11 cellular contexts compared by ENCODE assay signal in the genomic region with DNA sequence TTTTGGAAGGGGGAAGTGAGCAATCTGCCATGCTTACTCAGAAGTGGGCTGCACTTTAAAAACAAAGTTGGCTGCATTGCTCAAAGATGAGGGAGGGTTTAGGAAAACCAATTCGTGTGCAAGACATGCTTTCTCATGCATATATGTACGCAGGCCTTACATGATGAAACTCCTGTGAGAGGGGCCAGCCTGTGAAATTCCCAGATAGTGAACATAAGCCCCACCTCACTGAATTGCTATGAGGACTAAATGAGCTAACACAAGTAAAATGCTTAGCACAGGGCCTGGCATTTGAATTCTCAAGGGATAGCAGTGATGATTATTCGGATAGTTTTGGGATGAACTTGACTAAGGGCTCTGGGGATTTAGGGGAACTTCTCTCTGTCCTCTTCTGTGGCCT. TPM values are rescaled to one million over a fixed set of nuclear protein-coding genes. Genes with fewer than 3 reads are reported as not detected.
"Had no signal": no experiment of that assay in that cellular context is flagged by ENCODE, and none has a peak within 500 bp of the region (broad histone marks: within the 10 kb centered on the region; RNA-seq: fewer than 3 reads in every experiment).

No MANE protein-coding gene starts in this region.

RNA-seq across cellular contexts. Expression of a gene that starts 17.1 kb away (rescaled TPM):
- total RNA-seq: dermis blood vessel endothelial cell; endothelial cell of umbilical vein; fibroblast of lung; glomerular endothelial cell; mammary epithelial cell; natural killer cell treated with Interleukin-12 subunit alpha and Interleukin-12 subunit beta and Interleukin-15 and Interleukin-18, amount 100 ng/mL, for 72 hours; pancreas; renal cortical epithelial cell; thoracic aorta had no signal
- polyA plus RNA-seq: endothelial cell of umbilical vein, fibroblast of lung, heart left ventricle, mammary epithelial cell had no signal

RNA-seq across cellular contexts. Expression of a gene that starts 40.1 kb away (rescaled TPM):
- total RNA-seq: endothelial cell of umbilical vein; glomerular endothelial cell; left lobe of liver; mammary epithelial cell; natural killer cell treated with Interleukin-12 subunit alpha and Interleukin-12 subunit beta and Interleukin-15 and Interleukin-18, amount 100 ng/mL, for 72 hours had no signal
- polyA plus RNA-seq: endothelial cell of umbilical vein, mammary epithelial cell had no signal
